ENCODE assay signal across 16 cellular contexts in the genomic region with DNA sequence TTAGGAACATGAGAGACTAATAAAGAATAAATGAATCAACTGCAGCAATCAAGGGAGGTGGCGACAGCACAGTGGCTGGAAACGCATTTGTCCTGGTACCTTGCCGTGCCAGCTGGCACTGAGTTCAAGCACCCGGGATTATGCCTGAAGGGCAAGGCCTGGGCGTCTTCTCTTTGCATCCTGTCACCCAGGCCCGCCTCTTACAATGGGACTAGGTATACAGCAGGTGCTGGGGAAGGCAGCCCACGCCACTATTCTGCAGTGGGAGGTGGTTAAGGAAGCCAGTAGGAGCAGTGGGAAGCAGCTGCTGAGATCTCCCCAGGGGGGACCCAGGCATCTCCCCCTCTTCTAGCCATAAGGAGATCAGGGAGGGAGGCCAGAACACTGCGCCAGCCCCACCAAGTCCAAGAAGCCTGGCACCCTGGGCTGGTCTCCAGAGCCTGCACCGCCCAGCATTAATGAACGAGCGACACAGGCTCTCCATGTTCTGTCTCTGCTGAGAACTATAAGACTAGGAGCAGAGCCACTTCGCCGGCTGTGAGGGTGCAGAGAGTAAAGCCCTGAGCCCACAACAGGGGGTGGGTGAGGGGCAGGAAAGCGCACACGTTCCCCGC. TPM values are rescaled to one million over a fixed set of nuclear protein-coding genes. Genes with fewer than 3 reads are reported as not detected.
A peak's percentile ranks its signal among the peaks of the same experiment; 100 is the strongest.
DNase-seq lines count a peak whose midpoint lies in the region; ATAC-seq, FAIRE-seq and TF ChIP-seq lines count a peak whose summit lies in the region.
"Had no signal": no experiment of that assay in that cellular context is flagged by ENCODE, and none has a peak within 500 bp of the region (broad histone marks: within the 10 kb centered on the region; RNA-seq: fewer than 3 reads in every experiment).

No MANE protein-coding gene starts in this region.

- intact Hi-C loops in PC-3 (cut with micrococcal nuclease): no loop called here

- TF ChIP-seq POLR2A in GM12891 (IDR thresholded peaks at IDR 0.05; ENCODE audit: low read depth, low read length): no peak

- H4K20me1 ChIP-seq in BLaER1 treated with 17β-estradiol and CSF1 and Interleukin-3, amounts not matched to agents 10 nM and 100 nM: peaks cover 0 to 34% (median 0%) of the 10 kb centered on the region in 11 experiments; a peak in 4 of 22 replicates
- H4K20me1 ChIP-seq in osteoblast (ENCODE audit: insufficient read depth, low read length) (no peaks in the 10 kb centered on the region), PC-3 (ENCODE audit: low read length) (no peaks in the 10 kb centered on the region)

- H2AFZ ChIP-seq in osteoblast (ENCODE audit: low read length) (no peak overlapping the region), PC-3 (ENCODE audit: low read length) (no peak overlapping the region)
- H2AFZ ChIP-seq: PC-9 had no signal

- TF ChIP-seq CTCF in osteoblast (IDR thresholded peaks at IDR 0.05; ENCODE audit: extremely low read depth, low read depth, low read length): no peak
- no peak for TF ChIP-seq CTCF in PC-3 (conservative IDR thresholded peaks at IDR 0.05; ENCODE audit: low read depth, low read length)

- peak overlapping the region; percentile 72 to 96 (median 89) for H3K4me2 ChIP-seq in BLaER1 treated with 17β-estradiol and CSF1 and Interleukin-3, amounts not matched to agents 10 nM and 100 nM
- H3K4me2 ChIP-seq in osteoblast (ENCODE audit: insufficient read depth, low read length) (no peak overlapping the region), PC-3 (ENCODE audit: low read length) (no peak overlapping the region)
- H3K4me2 ChIP-seq: PC-9, SK-N-SH had no signal

- no peaks in the 10 kb centered on the region for H3K9me3 ChIP-seq in BLaER1 treated with 17β-estradiol and CSF1 and Interleukin-3, amounts not matched to agents 10 nM and 100 nM (replicated peaks in 1 of 11)
- H3K9me3 ChIP-seq in osteoblast (ENCODE audit: low read depth, low read length) (no peaks in the 10 kb centered on the region), PC-3 (ENCODE audit: low read length) (no peaks in the 10 kb centered on the region)
- H3K9me3 ChIP-seq: MG63, SK-N-SH had no signal

- peak overlapping the region in 7 of 11 experiments; percentile 2 to 40 (median 23); a peak in 9 of 22 replicates for H3K9ac ChIP-seq in BLaER1 treated with 17β-estradiol and CSF1 and Interleukin-3, amounts not matched to agents 10 nM and 100 nM
- H3K9ac ChIP-seq in PC-3 (ENCODE audit: low read length): no peak overlapping the region
- H3K9ac ChIP-seq: SK-N-SH had no signal

- H3K9me2 ChIP-seq in PC-3 (replicated peaks; ENCODE audit: low read length): no peaks in the 10 kb centered on the region
- H3K9me2 ChIP-seq: SK-N-SH had no signal

- ATAC-seq in PC-3: no peak
- ATAC-seq: GM12878, HepG2 had no signal

- peaks cover 0 to 47% (median 0%) of the 10 kb centered on the region in 11 experiments; a peak in 5 of 22 replicates for H3K27me3 ChIP-seq in BLaER1 treated with 17β-estradiol and CSF1 and Interleukin-3, amounts not matched to agents 10 nM and 100 nM
- no peaks in the 10 kb centered on the region for H3K27me3 ChIP-seq in osteoblast (ENCODE audit: insufficient read depth, low read length)
- no peaks in the 10 kb centered on the region for H3K27me3 ChIP-seq in PC-3 (ENCODE audit: low read length)
- H3K27me3 ChIP-seq: MG63 had no signal

- CTCF ChIA-PET in PC-3 (lab: Charles Lee): no interaction called here

- DNase-seq in Ammon's horn (ENCODE audit: low spot score) (peak; percentile 38), caudate nucleus (lab: John Stamatoyannopoulos, UW) (peak in 33 of 61 donors; percentile 4 to 80 (median 31)), osteoblast (ENCODE audit: insufficient read length, low spot score, missing footprints) (peak; percentile 67), GM12891 (ENCODE audit: insufficient read length, low spot score) (no peak), DMS53 treated with DMSO at 0.1 percent for 48 hours (lab: John Stamatoyannopoulos, UW; ENCODE audit: unreplicated experiment) (no peak), PC-3 (no peak)
- DNase-seq: H7, MG63, NCI-H1092 treated with DMSO at 0.1 percent for 48 hours, NCI-H1694, NCI-H226, PC-9, SK-N-SH had no signal

- no peak overlapping the region for H3K27ac ChIP-seq in BLaER1 treated with 17β-estradiol and CSF1 and Interleukin-3, amounts not matched to agents 10 nM and 100 nM
- peak overlapping the region; percentile 26 for H3K27ac ChIP-seq in caudate nucleus (ENCODE audit: low read depth, low read length)
- no peak overlapping the region for H3K27ac ChIP-seq in osteoblast (ENCODE audit: low read depth, low read length)
- H3K27ac ChIP-seq in PC-3 (ENCODE audit: low read length): no peak overlapping the region
- H3K27ac ChIP-seq: PC-9 had no signal

- peaks cover 0 to 19% (median 10%) of the 10 kb centered on the region in 11 experiments; a peak in 7 of 22 replicates for H3K36me3 ChIP-seq in BLaER1 treated with 17β-estradiol and CSF1 and Interleukin-3, amounts not matched to agents 10 nM and 100 nM
- H3K36me3 ChIP-seq in osteoblast (ENCODE audit: insufficient read depth, low read length) (no peaks in the 10 kb centered on the region), PC-3 (ENCODE audit: low read depth, low read length) (no peaks in the 10 kb centered on the region)
- H3K36me3 ChIP-seq: MG63 had no signal

- FAIRE-seq in GM12891 (lab: Jason Lieb, UNC): no peak
- FAIRE-seq: GM12878, HepG2 had no signal

- POLR2A ChIA-PET in PC-3 (lab: Charles Lee; ENCODE audit: unreplicated experiment): no interaction called here

- 0 out of 20 replicates have a peak overlapping the region, but pooled peaks of 2 of the 10 experiments have one; percentile 11 to 13 for H3K4me3 ChIP-seq in BLaER1 treated with 17β-estradiol and CSF1 and Interleukin-3, amounts not matched to agents 10 nM and 100 nM
- H3K4me3 ChIP-seq in osteoblast (ENCODE audit: insufficient read depth, low read length) (no peak overlapping the region), PC-3 (ENCODE audit: low read length) (no peak overlapping the region)
- H3K4me3 ChIP-seq: GM12878, MG63, PC-9 had no signal

- no TSS peak for BruUV-seq in PC-3 (replicated peaks; lab: Mats Ljungman, UMichigan)

- H3K4me1 ChIP-seq in BLaER1 treated with 17β-estradiol and CSF1 and Interleukin-3, amounts not matched to agents 10 nM and 100 nM: peaks cover 44 to 85% (median 80%) of the 10 kb centered on the region in 10 experiments
- H3K4me1 ChIP-seq in osteoblast (ENCODE audit: insufficient read depth, low read length) (no peaks in the 10 kb centered on the region), PC-3 (ENCODE audit: insufficient read depth, low read length) (no peaks in the 10 kb centered on the region)

- H3K79me2 ChIP-seq in osteoblast (ENCODE audit: insufficient read depth, low read length) (no peaks in the 10 kb centered on the region), PC-3 (ENCODE audit: low read length) (no peaks in the 10 kb centered on the region)

- no peaks in the 10 kb centered on the region for H3F3A ChIP-seq in PC-3 (ENCODE audit: low read length, unreplicated experiment)

TF ChIP-seq in GM12891, 5 proteins besides CTCF, POLR2A, EP300 and RAD21:
- TF ChIP-seq POLR2AphosphoS5 (IDR thresholded peaks at IDR 0.05; ENCODE audit: low read depth, low read length) (no peak), PAX5 (IDR thresholded peaks at IDR 0.05; ENCODE audit: insufficient read depth, low read length, severe bottlenecking) (no peak), POU2F2 (IDR thresholded peaks at IDR 0.05; ENCODE audit: low read depth, low read length) (no peak), TAF1 (IDR thresholded peaks at IDR 0.05; ENCODE audit: low read depth, low read length) (no peak), SPI1 (IDR thresholded peaks at IDR 0.05; ENCODE audit: low read depth, low read length) (no peak)

RNA-seq across cellular contexts. Expression of gene BAIAP2L2, which starts 15.4 kb away (rescaled TPM):
- total RNA-seq in osteoblast: 0.88 and 1.1 TPM in 2 replicates
- polyA plus RNA-seq in GM12891 (2012; ENCODE audit: low read depth, missing spikeins): 0.50 TPM
- 0.80 TPM in 1 of 2 replicates, not detected in the other for total RNA-seq in PC-3 (2014; rRNA removed)

RNA-seq across cellular contexts. Expression of gene SLC16A8, which starts 41.9 kb away (rescaled TPM):
- total RNA-seq in osteoblast (not detected in 2 replicates), PC-3 (2014; rRNA removed) (not detected in 2 replicates)
- polyA plus RNA-seq in GM12891 (2012; ENCODE audit: low read depth, missing spikeins): 0.36 TPM
- total RNA-seq: GM12878, H7, HepG2, PC-9 had no signal
- polyA plus RNA-seq: GM12878, HepG2, SK-N-SH had no signal

RNA-seq across cellular contexts. Expression of gene PLA2G6, which starts 55.8 kb away (rescaled TPM):
- 12.3 and 17.7 TPM in 2 replicates for total RNA-seq in osteoblast
- 19.4 TPM for polyA plus RNA-seq in GM12891 (2012; ENCODE audit: low read depth, missing spikeins)
- 6.0 and 6.3 TPM in 2 replicates for total RNA-seq in PC-3 (2014; rRNA removed)

Comparison
In these comparisons a context has a peak if more than half of its experiments do, and no peak if none do; other contexts are left out.
1. DNase-seq: peak in Ammon's horn (single experiment), caudate nucleus (33 of 61) and osteoblast (single experiment); none in GM12891 (single experiment), DMS53 treated with DMSO at 0.1 percent for 48 hours (single experiment) and PC-3 (single experiment).
2. H3K4me2 ChIP-seq: peak in BLaER1 treated with 17β-estradiol and CSF1 and Interleukin-3, amounts not matched to agents 10 nM and 100 nM (11 of 11); none in osteoblast (single experiment) and PC-3 (single experiment).